19 cellular contexts compared by ENCODE assay signal in the genomic region with DNA sequence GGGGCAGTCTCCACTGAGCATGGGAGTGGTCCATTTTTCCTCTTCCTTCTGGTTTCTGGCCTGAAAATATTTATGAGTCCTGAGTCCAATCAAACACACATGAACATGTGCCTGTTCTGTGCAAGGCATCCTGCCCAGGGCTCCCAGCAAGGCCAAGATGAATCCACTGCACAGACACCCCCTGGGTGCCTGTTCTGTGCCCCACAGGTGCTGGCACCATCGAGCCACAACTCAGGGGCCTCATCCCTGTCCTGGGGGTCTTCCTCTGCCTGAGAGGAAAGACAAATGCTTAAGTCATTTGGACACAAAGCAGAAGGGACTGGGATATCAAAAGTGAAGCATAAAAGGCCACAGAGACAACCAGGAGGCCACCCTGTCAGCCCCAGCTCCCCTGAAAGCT.
DNase-seq lines count a peak whose midpoint lies in the region; ATAC-seq and TF ChIP-seq lines count a peak whose summit lies in the region.
"Had no signal": no experiment of that assay in that cellular context is flagged by ENCODE, and none has a peak within 500 bp of the region (broad histone marks: within the 10 kb centered on the region; RNA-seq: fewer than 3 reads in every experiment).

No MANE protein-coding gene starts in this region.

- no peak overlapping the region for H3K56ac ChIP-seq in H9 (ENCODE audit: insufficient read length, low read depth, low read length)
- peak overlapping the region; percentile 71 for H3K56ac ChIP-seq in mesendoderm (ENCODE audit: low read length)

- H3K18ac ChIP-seq in H9 (ENCODE audit: insufficient read length, low read depth, low read length) (no peak overlapping the region), mesendoderm (ENCODE audit: low read length) (peak overlapping the region; percentile 18)

- no CpG with 5 or more reads among the region's 1 CpG for WGBS in H9 (ENCODE audit: extremely low coverage, insufficient read length, low lambda C conversion rate)
- no CpG with 5 or more reads among the region's 1 CpG for WGBS in mesendoderm (ENCODE audit: extremely low coverage, insufficient coverage, low lambda C conversion rate)

- H3K27ac Mint-ChIP-seq in H9 = peak overlapping the region in 1 of 3 experiments; percentile 39; a peak in 1 of 7 replicates
- H3K27ac Mint-ChIP-seq: CD4-positive, alpha-beta memory T cell had no signal

- H2BK20ac ChIP-seq in H9 (ENCODE audit: low read depth, low read length, poor library complexity, severe bottlenecking) = no peak overlapping the region

- no peaks in the 10 kb centered on the region for H3K36me3 ChIP-seq in PC-9 (ENCODE audit: low read depth)
- no peaks in the 10 kb centered on the region for H3K36me3 ChIP-seq in mesendoderm (ENCODE audit: control insufficient read depth, insufficient read depth, low read length)
- H3K36me3 ChIP-seq in tibial artery = no peaks in the 10 kb centered on the region
- H3K36me3 ChIP-seq: BE2C, SJCRH30 had no signal

- H3K79me1 ChIP-seq in H9 (ENCODE audit: insufficient read depth, low read depth, low read length, poor library complexity, severe bottlenecking) (no peaks in the 10 kb centered on the region), mesendoderm (ENCODE audit: low read length) (no peaks in the 10 kb centered on the region)

- H2AFZ ChIP-seq in H9 (ENCODE audit: low read length) (no peak overlapping the region), PC-9 (no peak overlapping the region)

- H3K27ac ChIP-seq in H9 (ENCODE audit: insufficient read length, low read depth, low read length) (no peak overlapping the region), PC-9 (peak overlapping the region; percentile 34), mesendoderm (ENCODE audit: low read depth, low read length) (no peak overlapping the region), tibial artery (no peak overlapping the region)
- H3K27ac ChIP-seq: RWPE1, SJCRH30 had no signal

- H4K91ac ChIP-seq in H9 (ENCODE audit: insufficient read length, low read depth, low read length) = no peak overlapping the region

- H4K8ac ChIP-seq in H9 (replicated peaks; ENCODE audit: insufficient read length, low read depth, low read length) (no peak overlapping the region), mesendoderm (ENCODE audit: low read depth, low read length) (no peak overlapping the region)

- H3K79me2 ChIP-seq in H9 (ENCODE audit: insufficient read depth, low read length) = no peaks in the 10 kb centered on the region
- no peaks in the 10 kb centered on the region for H3K79me2 ChIP-seq in PC-9 (ENCODE audit: low read depth)
- no peaks in the 10 kb centered on the region for H3K79me2 ChIP-seq in mesendoderm (ENCODE audit: control insufficient read depth, insufficient read depth, low read length)

- H2BK12ac ChIP-seq in H9 (ENCODE audit: insufficient read length, low read depth, low read length) = no peak overlapping the region

- H3K23me2 ChIP-seq in H9 (ENCODE audit: insufficient read length, low read depth, low read length, poor library complexity, severe bottlenecking) = no peaks in the 10 kb centered on the region

- ATAC-seq in omental fat pad (ENCODE audit: low FRiP score) = no peak

- no TSS peak for BruUV-seq in PC-9 (replicated peaks; lab: Mats Ljungman, UMichigan)

- no peak overlapping the region for H3K4me3 Mint-ChIP-seq in H9
- H3K4me3 Mint-ChIP-seq: CD4-positive, alpha-beta memory T cell had no signal

- no peak overlapping the region for H3K4me3 ChIP-seq in PC-9
- no peak overlapping the region for H3K4me3 ChIP-seq in mesendoderm (ENCODE audit: low read length)
- no peak overlapping the region for H3K4me3 ChIP-seq in tibial artery
- H3K4me3 ChIP-seq: K562, SJCRH30 had no signal

- no peak overlapping the region for H2BK120ac ChIP-seq in H9 (ENCODE audit: low read depth, low read length, poor library complexity, severe bottlenecking)
- no peak overlapping the region for H2BK120ac ChIP-seq in mesendoderm (ENCODE audit: low read depth, low read length)

- H3K9me3 Mint-ChIP-seq in H9 = peaks cover 0 to 10% of the 10 kb centered on the region in 2 experiments; a peak in 3 of 5 replicates

- no peaks in the 10 kb centered on the region for H3K9me2 ChIP-seq in PC-9 (ENCODE audit: insufficient read depth)

- no peak overlapping the region for H3K9ac ChIP-seq in H9 (ENCODE audit: extremely low read depth, insufficient read length, low read length)
- H3K9ac ChIP-seq in mesendoderm (ENCODE audit: low read length) = peak overlapping the region; percentile 1

- H2BK5ac ChIP-seq in H9 (ENCODE audit: insufficient read length, low read length) (no peak overlapping the region), mesendoderm (ENCODE audit: low read length) (no peak overlapping the region)

- CTCF ChIA-PET in PC-9 (lab: Charles Lee) = no interaction called here

- H3K9me3 ChIP-seq in H9 (ENCODE audit: control insufficient read depth, low read depth, low read length) (no peaks in the 10 kb centered on the region), PC-9 (ENCODE audit: insufficient read depth, low read depth) (peaks cover 3% of the 10 kb centered on the region; the same call in 1 of the 2 replicates), tibial artery (peaks cover 0 to 13% (median 5%) of the 10 kb centered on the region in 3 donors)
- H3K9me3 ChIP-seq: BE2C had no signal

- H4K20me1 ChIP-seq in H9 (ENCODE audit: control insufficient read depth, insufficient read depth, insufficient read length) = no peaks in the 10 kb centered on the region
- no peaks in the 10 kb centered on the region for H4K20me1 ChIP-seq in PC-9 (ENCODE audit: insufficient read depth)

- H3K4me1 Mint-ChIP-seq in H9 = peaks cover 46 to 50% of the 10 kb centered on the region in 2 experiments
- H3K4me1 Mint-ChIP-seq: CD4-positive, alpha-beta memory T cell had no signal

- peaks cover under 1 to 7% (median 6%) of the 10 kb centered on the region in 3 experiments; a peak in 5 of 7 replicates for H3K36me3 Mint-ChIP-seq in H9 (ENCODE audit: insufficient read depth in 1 of 3, low read depth in 3 of 3)
- H3K36me3 Mint-ChIP-seq: CD4-positive, alpha-beta memory T cell had no signal

- H3K27me3 Mint-ChIP-seq in H9 (ENCODE audit: low read depth) = no peaks in the 10 kb centered on the region; the same call in 1 of the 2 replicates

- no peak overlapping the region for H3T11ph ChIP-seq in H9 (ENCODE audit: low read length)

- H3F3A ChIP-seq in PC-9 (ENCODE audit: insufficient read depth, low read depth) = peaks cover 18% of the 10 kb centered on the region

- H3K27me3 ChIP-seq in H9 (ENCODE audit: insufficient read depth, low read length) = no peaks in the 10 kb centered on the region
- no peaks in the 10 kb centered on the region for H3K27me3 ChIP-seq in PC-9 (ENCODE audit: insufficient read depth, low read depth)
- H3K27me3 ChIP-seq in mesendoderm (ENCODE audit: insufficient read depth, low read length, poor library complexity) = no peaks in the 10 kb centered on the region
- H3K27me3 ChIP-seq in tibial artery = peaks cover 0 to 14% of the 10 kb centered on the region in 2 donors
- H3K27me3 ChIP-seq: BE2C had no signal

- POLR2A ChIA-PET in PC-9 (lab: Charles Lee; ENCODE audit: unreplicated experiment) = interaction anchor here (0.7 kb wide), 1 partner anchor 51 kb away, joined by 11 read pairs; no protein-coding TSS in a partner anchor

- H3K4me2 ChIP-seq in H9 (ENCODE audit: insufficient read depth, insufficient read length, low read length) (no peak overlapping the region), PC-9 (peak overlapping the region; percentile 34), mesendoderm (ENCODE audit: low read length) (no peak overlapping the region)

- H2BK15ac ChIP-seq in H9 (ENCODE audit: low read depth, low read length) (no peak overlapping the region), mesendoderm (replicated peaks; ENCODE audit: low read depth) (no peak overlapping the region)

- H3K23ac ChIP-seq in H9 (ENCODE audit: insufficient read length, low read depth, low read length) (no peak overlapping the region), mesendoderm (ENCODE audit: low read length) (peak overlapping the region; percentile 57)

- H4K5ac ChIP-seq in H9 (ENCODE audit: insufficient read length, low read depth, low read length) (no peak overlapping the region), mesendoderm (ENCODE audit: low read length) (no peak overlapping the region)

- TF ChIP-seq CTCF in H9 (conservative IDR thresholded peaks at IDR 0.05) (no peak), PC-9 (conservative IDR thresholded peaks at IDR 0.05) (no peak), tibial artery (IDR thresholded peaks at IDR 0.05) (no peak), omental fat pad (IDR thresholded peaks at IDR 0.05) (no peak)

- H3K4ac ChIP-seq in H9 (ENCODE audit: low read depth, low read length) (no peak overlapping the region), mesendoderm (ENCODE audit: low read depth, low read length) (no peak overlapping the region)

- H3K4me1 ChIP-seq in H9 (ENCODE audit: insufficient read depth, low read length) (peaks cover 7% of the 10 kb centered on the region; the same call in 1 of the 2 replicates), PC-9 (replicated peaks; ENCODE audit: insufficient read depth) (peaks cover 30% of the 10 kb centered on the region), mesendoderm (ENCODE audit: control insufficient read depth, low read depth, low read length) (peaks cover 13% of the 10 kb centered on the region), tibial artery (no peaks in the 10 kb centered on the region)
- H3K4me1 ChIP-seq: BE2C, SJCRH30 had no signal

- H3K14ac ChIP-seq in H9 (ENCODE audit: insufficient read depth, low read length) = peak overlapping the region; percentile 62; the same call in 1 of the 2 replicates

- no peak overlapping the region for H2AK5ac ChIP-seq in H9 (ENCODE audit: insufficient read length, low read length)
- no peak overlapping the region for H2AK5ac ChIP-seq in mesendoderm (ENCODE audit: low read length)

- DNase-seq in H9 (no peak), PC-9 (no peak), mesendoderm (no peak), tibial artery (peak; percentile 9 to 25), omental fat pad (ENCODE audit: low spot score) (no peak), T-helper 9 cell (no peak)
- DNase-seq in stimulated activated CD4-positive, alpha-beta T cell treated with anti-CD3 and anti-CD28 coated beads, Interleukin-2, amount 100 ng/mL, for 48 hours = no peak
- DNase-seq: BE2C; Calu3; CD4-positive, alpha-beta memory T cell; DMS53; MV-4-11; NCI-H1417 treated with DMSO at 0.1 percent for 48 hours; NCI-H1930; NCI-H446 treated with DMSO at 0.1 percent for 48 hours; NK-92 treated with Interleukin-12 subunit alpha and Interleukin-12 subunit beta, amount 100 ng/mL, for 24 hours had no signal

- intact Hi-C loops in PC-9 (cut with micrococcal nuclease; ENCODE audit: unreplicated experiment) (no loop called here), tibial artery (cut with DNase I; ENCODE audit: low total_unique reads) (no loop called here)

Comparison
In these comparisons a context has a peak if more than half of its experiments do, and no peak if none do; other contexts are left out.
1. DNase-seq: peak in tibial artery (2 of 2); none in H9 (single experiment), PC-9 (0 of 2), mesendoderm (single experiment), stimulated activated CD4-positive, alpha-beta T cell treated with anti-CD3 and anti-CD28 coated beads, Interleukin-2, amount 100 ng/mL, for 48 hours (0 of 2), omental fat pad (single experiment) and T-helper 9 cell (single experiment).